ENCODE assay signal across 20 cellular contexts in the genomic region with DNA sequence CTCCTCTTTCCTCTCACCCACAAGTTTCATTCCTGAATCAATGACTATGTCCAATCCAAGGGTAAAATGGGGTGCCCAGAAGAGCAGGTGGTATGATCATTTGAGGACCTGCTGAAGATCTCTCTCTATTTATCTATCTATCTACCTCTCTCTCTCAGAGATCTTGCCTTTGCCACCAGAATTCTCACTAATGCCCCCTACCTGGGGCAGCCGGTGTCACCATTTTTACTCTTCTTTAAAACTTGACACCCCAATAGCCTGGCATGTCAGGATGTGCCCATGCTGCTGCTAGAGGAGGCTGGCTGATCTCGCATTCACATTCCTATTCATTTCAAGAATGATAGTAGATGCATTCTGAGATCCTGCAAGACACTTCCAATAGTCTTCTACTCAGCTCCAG. TPM values are rescaled to one million over a fixed set of nuclear protein-coding genes. Genes with fewer than 3 reads are reported as not detected.
A peak's percentile ranks its signal among the peaks of the same experiment; 100 is the strongest.
DNase-seq lines count a peak whose midpoint lies in the region; ATAC-seq and TF ChIP-seq lines count a peak whose summit lies in the region.
"Had no signal": no experiment of that assay in that cellular context is flagged by ENCODE, and none has a peak within 500 bp of the region (broad histone marks: within the 10 kb centered on the region; RNA-seq: fewer than 3 reads in every experiment).

No MANE protein-coding gene starts in this region.

- no peak for DNase-seq in Caco-2
- no peak for DNase-seq in HFFc6
- DNase-seq in Panc1 (ENCODE audit: low read depth, low spot score), result no peak
- no peak for DNase-seq in endodermal cell
- no peak for DNase-seq in EL
- DNase-seq in ACHN, result no peak
- DNase-seq in NCI-H345 (lab: John Stamatoyannopoulos, UW), result no peak
- no peak for DNase-seq in naive thymus-derived CD4-positive, alpha-beta T cell
- DNase-seq: DMS79, GDM1, NCI-H1048, NCI-H146, NCI-H2081 treated with DMSO at 0.1 percent for 48 hours, NCI-H2227 treated with DMSO at 0.1 percent for 48 hours, NCI-H526 treated with DMSO at 0.1 percent for 48 hours, Peyer's patch, SHP77, T-helper 17 cell had no signal

- 80 to 93% methylated on average over 1 to 2 of the region's 2 CpGs for WGBS in endodermal cell (ENCODE audit: insufficient coverage in 1 of 2, insufficient read length in 1 of 2), 2 experiments

- H3K4me1 Mint-ChIP-seq in Caco-2 (ENCODE audit: low read depth, unreplicated experiment) (peaks cover 16% of the 10 kb centered on the region), HFFc6 (ENCODE audit: low read depth) (no peaks in the 10 kb centered on the region), endodermal cell (no peaks in the 10 kb centered on the region)
- peaks cover 0 to 5% (median 0%) of the 10 kb centered on the region in 7 donors for H3K4me1 Mint-ChIP-seq in naive thymus-derived CD4-positive, alpha-beta T cell

- CTCF ChIA-PET in Caco-2 (lab: Charles Lee) (no interaction called here), Panc1 (lab: Charles Lee) (interaction anchor here (0.8 kb wide), 1 partner anchor 13 kb away, joined by 4 read pairs; no protein-coding TSS in a partner anchor)
- CTCF ChIA-PET in naive thymus-derived CD4-positive, alpha-beta T cell (lab: Charles Lee), result interaction anchor here (1.1 kb wide), 1 partner anchor 20 kb away, joined by 3 read pairs; no protein-coding TSS in a partner anchor

- H3K4me1 ChIP-seq in Caco-2 (peaks cover 16% of the 10 kb centered on the region), Panc1 (ENCODE audit: control insufficient read depth, insufficient read depth, low read length) (no peaks in the 10 kb centered on the region), endodermal cell (ENCODE audit: control insufficient read depth, insufficient read depth, low read length) (no peaks in the 10 kb centered on the region)
- no peaks in the 10 kb centered on the region for H3K4me1 ChIP-seq in naive thymus-derived CD4-positive, alpha-beta T cell (ENCODE audit: control insufficient read depth in 2 of 2, insufficient read depth in 2 of 2, low read length in 2 of 2)
- H3K4me1 ChIP-seq: Peyer's patch had no signal

- H3K27ac ChIP-seq in Panc1 (ENCODE audit: low read length) (no peak overlapping the region), endodermal cell (ENCODE audit: low read depth, low read length) (no peak overlapping the region)
- no peak overlapping the region for H3K27ac ChIP-seq in naive thymus-derived CD4-positive, alpha-beta T cell (ENCODE audit: low read depth, low read length)
- H3K27ac ChIP-seq: C4-2B, Peyer's patch had no signal

- H3K4me3 Mint-ChIP-seq in Caco-2 (ENCODE audit: unreplicated experiment), result no peak overlapping the region
- H3K4me3 Mint-ChIP-seq in HFFc6, result no peak overlapping the region
- no peak overlapping the region for H3K4me3 Mint-ChIP-seq in endodermal cell
- H3K4me3 Mint-ChIP-seq in naive thymus-derived CD4-positive, alpha-beta T cell, result no peak overlapping the region
- H3K4me3 Mint-ChIP-seq: T-helper 17 cell had no signal

- H3K27me3 Mint-ChIP-seq in Caco-2 (ENCODE audit: insufficient read depth, unreplicated experiment), result no peaks in the 10 kb centered on the region
- peaks cover 8% of the 10 kb centered on the region for H3K27me3 Mint-ChIP-seq in HFFc6 (ENCODE audit: insufficient read depth)
- peaks cover 29% of the 10 kb centered on the region for H3K27me3 Mint-ChIP-seq in endodermal cell (ENCODE audit: insufficient read depth)
- H3K27me3 Mint-ChIP-seq in naive thymus-derived CD4-positive, alpha-beta T cell, result peaks cover 0 to 5% (median 0%) of the 10 kb centered on the region in 5 donors
- H3K27me3 Mint-ChIP-seq: T-helper 17 cell had no signal

- H3K4me3 ChIP-seq in Caco-2 (ENCODE audit: low read depth, low read length), result no peak overlapping the region
- H3K4me3 ChIP-seq in Panc1 (ENCODE audit: low read depth in 2 of 2, low read length in 2 of 2), result no peak overlapping the region
- no peak overlapping the region for H3K4me3 ChIP-seq in endodermal cell (ENCODE audit: low read length)
- H3K4me3 ChIP-seq in naive thymus-derived CD4-positive, alpha-beta T cell (ENCODE audit: low read length), result no peak overlapping the region
- H3K4me3 ChIP-seq: Peyer's patch had no signal

- H3K9me3 ChIP-seq in Caco-2 (no peaks in the 10 kb centered on the region), Panc1 (ENCODE audit: control insufficient read depth, insufficient read depth, low read depth, low read length) (no peaks in the 10 kb centered on the region), endodermal cell (ENCODE audit: control insufficient read depth, low read length) (no peaks in the 10 kb centered on the region)
- H3K9me3 ChIP-seq in naive thymus-derived CD4-positive, alpha-beta T cell (ENCODE audit: control insufficient read depth in 2 of 3, low read length in 3 of 3), result no peaks in the 10 kb centered on the region
- H3K9me3 ChIP-seq: Peyer's patch had no signal

- TF ChIP-seq CTCF in Caco-2 (IDR thresholded peaks at IDR 0.05; ENCODE audit: insufficient read depth in 1 of 2, low read depth in 1 of 2, low read length in 1 of 2, severe bottlenecking in 1 of 2, unreplicated experiment in 1 of 2) (no peak), HFFc6 (IDR thresholded peaks at IDR 0.05) (peak; percentile 28; the same call in 1 of the 2 replicates), Panc1 (IDR thresholded peaks at IDR 0.05) (peak; percentile 17; the same call in 1 of the 2 replicates), endodermal cell (conservative IDR thresholded peaks at IDR 0.05) (peak; percentile 53)

- H3K9me3 Mint-ChIP-seq in Caco-2 (ENCODE audit: unreplicated experiment) (peaks cover 13% of the 10 kb centered on the region), HFFc6 (no peaks in the 10 kb centered on the region), endodermal cell (no peaks in the 10 kb centered on the region)
- no peaks in the 10 kb centered on the region for H3K9me3 Mint-ChIP-seq in naive thymus-derived CD4-positive, alpha-beta T cell

- H3K27me3 ChIP-seq in Caco-2 (replicated peaks; ENCODE audit: control insufficient read depth, insufficient read depth, low read length) (no peaks in the 10 kb centered on the region), Panc1 (ENCODE audit: control insufficient read depth, insufficient read depth, low read length) (0 out of 2 replicates have a peak, but pooled peaks cover 2% of the 10 kb centered on the region), endodermal cell (ENCODE audit: control insufficient read depth, insufficient read depth, low read length, poor library complexity, severe bottlenecking) (peaks cover 22% of the 10 kb centered on the region)
- H3K27me3 ChIP-seq in naive thymus-derived CD4-positive, alpha-beta T cell (ENCODE audit: control insufficient read depth in 2 of 2, insufficient read depth in 2 of 2, low read length in 2 of 2), result no peaks in the 10 kb centered on the region
- H3K27me3 ChIP-seq: Peyer's patch had no signal

- H3K36me3 ChIP-seq in Caco-2 (ENCODE audit: control insufficient read depth, insufficient read depth, low read length) (no peaks in the 10 kb centered on the region), Panc1 (ENCODE audit: control insufficient read depth, insufficient read depth, low read length) (no peaks in the 10 kb centered on the region), endodermal cell (ENCODE audit: control insufficient read depth, insufficient read depth, low read length) (no peaks in the 10 kb centered on the region)
- H3K36me3 ChIP-seq in naive thymus-derived CD4-positive, alpha-beta T cell (ENCODE audit: control insufficient read depth in 2 of 3, insufficient read depth in 3 of 3, low read length in 3 of 3), result no peaks in the 10 kb centered on the region
- H3K36me3 ChIP-seq: Peyer's patch had no signal

- intact Hi-C loops in Caco-2 (cut with micrococcal nuclease; ENCODE audit: unreplicated experiment), result no loop called here
- intact Hi-C loops in Panc1 (cut with micrococcal nuclease; ENCODE audit: unreplicated experiment), result no loop called here
- intact Hi-C loops in naive thymus-derived CD4-positive, alpha-beta T cell (cut with micrococcal nuclease), result loop anchor here in 1 of 2 donors (5.0 to 10.0 kb wide), 2 partner anchors 312 to 405 kb away; no protein-coding TSS in a partner anchor

- peak overlapping the region; percentile 17 for H3K27ac Mint-ChIP-seq in Caco-2 (ENCODE audit: unreplicated experiment)
- H3K27ac Mint-ChIP-seq in HFFc6, result no peak overlapping the region
- no peak overlapping the region for H3K27ac Mint-ChIP-seq in endodermal cell
- no peak overlapping the region for H3K27ac Mint-ChIP-seq in naive thymus-derived CD4-positive, alpha-beta T cell
- H3K27ac Mint-ChIP-seq: T-helper 17 cell had no signal

- no TSS peak for BruUV-seq in Caco-2 (replicated peaks; lab: Mats Ljungman, UMichigan)
- BruUV-seq in Panc1 (replicated peaks; lab: Mats Ljungman, UMichigan), result no TSS peak

- POLR2A ChIA-PET in Caco-2 (lab: Charles Lee) (no interaction called here), Panc1 (lab: Charles Lee) (no interaction called here)
- POLR2A ChIA-PET in naive thymus-derived CD4-positive, alpha-beta T cell (lab: Charles Lee), result no interaction called here

- no peaks in the 10 kb centered on the region for H3K36me3 Mint-ChIP-seq in Caco-2 (ENCODE audit: insufficient read depth, unreplicated experiment)
- no peaks in the 10 kb centered on the region for H3K36me3 Mint-ChIP-seq in HFFc6 (ENCODE audit: low read depth)
- no peaks in the 10 kb centered on the region for H3K36me3 Mint-ChIP-seq in endodermal cell (ENCODE audit: low read depth)
- H3K36me3 Mint-ChIP-seq in naive thymus-derived CD4-positive, alpha-beta T cell, result peaks cover 0 to 6% (median 0%) of the 10 kb centered on the region in 5 donors

- no peak overlapping the region for H3K9ac ChIP-seq in endodermal cell (ENCODE audit: extremely low read depth, low read length, poor library complexity, severe bottlenecking)

- in situ Hi-C loops in Panc1 (cut with HindIII; ENCODE audit: low pct_unique_long_range_greater_than_20kb, low sequenced_read_pairs) (no loop called here), ACHN (cut with HindIII; ENCODE audit: low pct_ligation_motif_present, low pct_unique_long_range_greater_than_20kb, low sequenced_read_pairs) (loop anchor here (10.0 kb wide), 1 partner anchor 92 kb away; no protein-coding TSS in a partner anchor)

- ATAC-seq in Panc1, result no peak
- no peak for ATAC-seq in naive thymus-derived CD4-positive, alpha-beta T cell
- ATAC-seq: SK-N-SH treated with all-trans-retinoic acid at 6 μM for 48 hours, T-helper 17 cell had no signal

RNA-seq across cellular contexts. Expression of a gene that starts 24.3 kb away (rescaled TPM):
- total RNA-seq in Caco-2 (2022) (33.2 and 33.7 TPM in 2 replicates), Panc1 (2021; ENCODE audit: unreplicated experiment) (18.2 TPM), endodermal cell (10 to 100 TPM; 16.2 to 26.0 TPM)
- total RNA-seq in HFFc6 (2021; fragmentation: NEBNext Ultra II Directional; extraction: Animal tissue kit (Norgen Biotek cat#: 25700)), result 10 to 100 TPM; 10.1 to 12.2 (median 10.8) TPM
- polyA plus RNA-seq in Panc1 (2012; ENCODE audit: insufficient read length), result 19.4 TPM
- 23.4 TPM for polyA plus RNA-seq in endodermal cell (2013, experiment 1 of 2)
- 22.4 TPM for polyA plus RNA-seq in endodermal cell (2013, experiment 2 of 2)
- 10 to 100 TPM; 16.4 to 38.4 (median 23.1) TPM for total RNA-seq in naive thymus-derived CD4-positive, alpha-beta T cell
- 10 to 100 TPM; 60.2 to 65.3 TPM for polyA plus RNA-seq in naive thymus-derived CD4-positive, alpha-beta T cell

RNA-seq across cellular contexts. Expression of a gene that starts 40.0 kb away (rescaled TPM):
- total RNA-seq in Caco-2 (2022) (24.6 and 26.8 TPM in 2 replicates), Panc1 (2021; ENCODE audit: unreplicated experiment) (11.3 TPM), endodermal cell (10 to 100 TPM; 26.3 to 45.2 TPM)
- 10 to 100 TPM; 10.1 to 12.3 (median 11.1) TPM for total RNA-seq in HFFc6 (2021; fragmentation: NEBNext Ultra II Directional; extraction: Animal tissue kit (Norgen Biotek cat#: 25700))
- 8.7 TPM for polyA plus RNA-seq in Panc1 (2012; ENCODE audit: insufficient read length)
- polyA plus RNA-seq in endodermal cell (2013, experiment 1 of 2), result 17.9 TPM
- polyA plus RNA-seq in endodermal cell (2013, experiment 2 of 2), result 20.4 TPM
- 10 to 100 TPM; 26.1 to 36.5 (median 28.6) TPM for total RNA-seq in naive thymus-derived CD4-positive, alpha-beta T cell
- polyA plus RNA-seq in naive thymus-derived CD4-positive, alpha-beta T cell, result 10 to 100 TPM in 1 of 2 donors, 1 to 10 TPM in 1; 3.2 to 11.2 TPM

Comparison
In these comparisons a context has a peak if more than half of its experiments do, and no peak if none do; other contexts are left out.
1. CTCF ChIP-seq: peak in HFFc6 (single experiment), Panc1 (single experiment) and endodermal cell (single experiment); none in Caco-2 (0 of 2).